Comparison of ENCODE assay signal across 28 cellular contexts in the genomic region with DNA sequence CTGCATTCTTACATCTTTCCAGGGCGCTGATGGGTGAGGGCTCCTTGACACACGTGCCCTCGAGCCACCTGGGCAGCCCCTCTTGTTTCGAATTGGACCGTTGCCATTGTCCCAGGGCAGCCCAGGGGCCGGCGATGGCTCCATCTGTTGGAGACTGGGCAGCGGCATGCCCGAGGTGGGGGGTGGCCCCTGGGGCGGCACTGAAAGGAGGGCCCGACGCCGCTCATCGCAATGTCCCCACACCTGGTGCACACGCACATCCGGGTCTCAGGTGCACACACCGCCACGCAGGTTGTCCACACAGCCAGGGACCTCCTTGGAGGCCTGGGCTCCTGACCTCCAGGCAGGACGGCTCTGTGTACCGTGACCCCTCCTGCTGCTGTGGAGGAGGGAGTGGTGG. TPM values are rescaled to one million over a fixed set of nuclear protein-coding genes. Genes with fewer than 3 reads are reported as not detected.
DNase-seq lines count a peak whose midpoint lies in the region; ATAC-seq, FAIRE-seq and TF ChIP-seq lines count a peak whose summit lies in the region.
"Had no signal": no experiment of that assay in that cellular context is flagged by ENCODE, and none has a peak within 500 bp of the region (broad histone marks: within the 10 kb centered on the region; RNA-seq: fewer than 3 reads in every experiment).

No MANE protein-coding gene starts in this region.

- H2BK120ac ChIP-seq in neuronal stem cell (ENCODE audit: low read depth, low read length), result no peak overlapping the region

- TF ChIP-seq CTCF in Caco-2 (IDR thresholded peaks at IDR 0.05; ENCODE audit: insufficient read depth in 1 of 2, low read depth in 1 of 2, low read length in 1 of 2, severe bottlenecking in 1 of 2, unreplicated experiment in 1 of 2) (no peak), endothelial cell (IDR thresholded peaks at IDR 0.05; ENCODE audit: unreplicated experiment) (no peak), breast epithelium (IDR thresholded peaks at IDR 0.05) (no peak)

- H2AK5ac ChIP-seq in neuronal stem cell (ENCODE audit: low read depth, low read length), result peak overlapping the region; percentile 73

- H3K27ac Mint-ChIP-seq in Caco-2 (ENCODE audit: unreplicated experiment), result peak overlapping the region; percentile 86
- H3K27ac Mint-ChIP-seq in endothelial cell (ENCODE audit: unreplicated experiment), result no peak overlapping the region
- H3K27ac Mint-ChIP-seq: CD14-positive monocyte; CD4-positive, alpha-beta T cell; CD8-positive, alpha-beta memory T cell had no signal

- H3K4me1 Mint-ChIP-seq in Caco-2 (ENCODE audit: low read depth, unreplicated experiment) (peaks cover 13% of the 10 kb centered on the region), endothelial cell (ENCODE audit: unreplicated experiment) (no peaks in the 10 kb centered on the region)
- H3K4me1 Mint-ChIP-seq: CD14-positive monocyte; CD8-positive, alpha-beta memory T cell had no signal

- no peak overlapping the region for H3K4me2 ChIP-seq in neuronal stem cell (ENCODE audit: insufficient read depth, low read length, poor library complexity, severe bottlenecking)
- H3K4me2 ChIP-seq: A549 had no signal

- BruUV-seq in Caco-2 (replicated peaks; lab: Mats Ljungman, UMichigan), result no TSS peak

- H2BK12ac ChIP-seq in neuronal stem cell (ENCODE audit: low read length), result peak overlapping the region; percentile 46

- H3K79me1 ChIP-seq in neuronal stem cell (ENCODE audit: low read depth, low read length), result no peaks in the 10 kb centered on the region

- POLR2A ChIA-PET in Caco-2 (lab: Charles Lee), result no interaction called here

- DNase-seq in Caco-2 (no peak), HTR-8/SVneo (ENCODE audit: insufficient read length, low spot score) (no peak), endothelial cell (ENCODE audit: low spot score) (no peak), neuronal stem cell (ENCODE audit: low spot score) (no peak), putamen (ENCODE audit: low spot score) (no peak), breast epithelium (ENCODE audit: low spot score in 2 of 2) (no peak)
- DNase-seq in stimulated activated CD4-positive, alpha-beta T cell treated with anti-CD3 and anti-CD28 coated beads, Interleukin-4, amount 100 ng/mL, for 24 hours, result no peak
- DNase-seq: 8988T; ACHN; AML-193; BE2C; Calu3; CD4-positive, alpha-beta T cell; CD8-positive, alpha-beta memory T cell; DMS53; DMS79 treated with DMSO at 0.1 percent for 48 hours; GF-D8; GOT3 had no signal

- no peak for ATAC-seq in GM21737 (IDR thresholded peaks at IDR 0.05; ENCODE audit: unreplicated experiment)
- ATAC-seq: A549, HCT116 had no signal

- H3K36me3 Mint-ChIP-seq in Caco-2 (ENCODE audit: insufficient read depth, unreplicated experiment) (no peaks in the 10 kb centered on the region), endothelial cell (ENCODE audit: low read depth, unreplicated experiment) (no peaks in the 10 kb centered on the region)
- H3K36me3 Mint-ChIP-seq: CD14-positive monocyte; CD8-positive, alpha-beta memory T cell had no signal

- no peak overlapping the region for H2AFZ ChIP-seq in neuronal stem cell (ENCODE audit: low read length)

- CTCF ChIA-PET in Caco-2 (lab: Charles Lee), result interaction anchor here (1.0 kb wide), 1 partner anchor 166 kb away, joined by 5 read pairs; no protein-coding TSS in a partner anchor

- H3K9ac ChIP-seq in neuronal stem cell (ENCODE audit: low read depth, low read length, poor library complexity), result no peak overlapping the region
- H3K9ac ChIP-seq: BLaER1 treated with 17β-estradiol and CSF1 and Interleukin-3, amounts not matched to agents 10 nM and 100 nM had no signal

- H3K9me3 ChIP-seq in Caco-2, result no peaks in the 10 kb centered on the region
- H3K9me3 ChIP-seq in neuronal stem cell (replicated peaks in 1 of 2; ENCODE audit: control insufficient read depth in 2 of 2, insufficient read depth in 1 of 2, low read depth in 1 of 2, low read length in 2 of 2), result no peaks in the 10 kb centered on the region
- no peaks in the 10 kb centered on the region for H3K9me3 ChIP-seq in breast epithelium
- H3K9me3 ChIP-seq: A549; BE2C; BLaER1 treated with 17β-estradiol and CSF1 and Interleukin-3, amounts not matched to agents 10 nM and 100 nM had no signal

- no peak overlapping the region for H2BK5ac ChIP-seq in neuronal stem cell (ENCODE audit: low read length)

- H3K27ac ChIP-seq in neuronal stem cell (replicated peaks; ENCODE audit: low read length) (no peak overlapping the region), breast epithelium (no peak overlapping the region)
- H3K27ac ChIP-seq: A549; BLaER1 treated with 17β-estradiol and CSF1 and Interleukin-3, amounts not matched to agents 10 nM and 100 nM had no signal

- H3K27me3 ChIP-seq in Caco-2 (replicated peaks; ENCODE audit: control insufficient read depth, insufficient read depth, low read length), result no peaks in the 10 kb centered on the region
- H3K27me3 ChIP-seq in neuronal stem cell (ENCODE audit: control insufficient read depth in 3 of 3, insufficient read depth in 3 of 3, low read depth in 1 of 3, low read length in 3 of 3), result peaks cover 0 to 84% (median 0%) of the 10 kb centered on the region in 3 experiments
- peaks cover 3 to 56% of the 10 kb centered on the region in 2 donors for H3K27me3 ChIP-seq in breast epithelium
- H3K27me3 ChIP-seq: BE2C had no signal

- no CpG with 5 or more reads among the region's 20 CpGs for WGBS in neuronal stem cell (ENCODE audit: extremely low coverage in 2 of 2, insufficient read length in 2 of 2, insufficient replicate concordance in 1 of 2), 2 donors

- H3K23ac ChIP-seq in neuronal stem cell (ENCODE audit: low read depth, low read length, poor library complexity), result peak overlapping the region; percentile 65

- no peak overlapping the region for H4K8ac ChIP-seq in neuronal stem cell (ENCODE audit: low read depth, low read length)

- no peak overlapping the region for H3K4me3 Mint-ChIP-seq in Caco-2 (ENCODE audit: unreplicated experiment)
- peak overlapping the region; percentile 56 for H3K4me3 Mint-ChIP-seq in endothelial cell (ENCODE audit: unreplicated experiment)
- H3K4me3 Mint-ChIP-seq: CD14-positive monocyte; CD4-positive, alpha-beta T cell; CD8-positive, alpha-beta memory T cell had no signal

- no peak for TF ChIP-seq POLR2A in breast epithelium (IDR thresholded peaks at IDR 0.05)

- intact Hi-C loops in Caco-2 (cut with micrococcal nuclease; ENCODE audit: unreplicated experiment), result no loop called here
- intact Hi-C loops in breast epithelium (cut with DNase I; ENCODE audit: low total_unique reads), result no loop called here

- H3K18ac ChIP-seq in neuronal stem cell (ENCODE audit: low read length), result peak overlapping the region; percentile 70

- peaks cover 32% of the 10 kb centered on the region for H3K4me1 ChIP-seq in Caco-2
- H3K4me1 ChIP-seq in neuronal stem cell (ENCODE audit: control insufficient read depth in 2 of 2, insufficient read depth in 1 of 2, low read depth in 1 of 2, low read length in 2 of 2), result peaks cover 0 to 6% of the 10 kb centered on the region in 2 donors
- H3K4me1 ChIP-seq in breast epithelium, result no peaks in the 10 kb centered on the region
- H3K4me1 ChIP-seq: A549, BE2C had no signal

- no peaks in the 10 kb centered on the region for H3K9me3 Mint-ChIP-seq in Caco-2 (ENCODE audit: unreplicated experiment)
- H3K9me3 Mint-ChIP-seq in endothelial cell (ENCODE audit: unreplicated experiment), result no peaks in the 10 kb centered on the region
- H3K9me3 Mint-ChIP-seq: CD14-positive monocyte; CD4-positive, alpha-beta T cell; CD8-positive, alpha-beta memory T cell had no signal

- H3K14ac ChIP-seq in neuronal stem cell (ENCODE audit: low read length), result no peak overlapping the region

- H3K27me3 Mint-ChIP-seq in Caco-2 (ENCODE audit: insufficient read depth, unreplicated experiment), result no peaks in the 10 kb centered on the region
- H3K27me3 Mint-ChIP-seq in endothelial cell (ENCODE audit: unreplicated experiment), result peaks cover 9% of the 10 kb centered on the region

- H2BK15ac ChIP-seq in neuronal stem cell (ENCODE audit: low read length), result peak overlapping the region; percentile 69

- no peak overlapping the region for H4K91ac ChIP-seq in neuronal stem cell (ENCODE audit: low read depth, low read length, poor library complexity)

- no peak overlapping the region for H3K4me3 ChIP-seq in Caco-2 (ENCODE audit: low read depth, low read length)
- H3K4me3 ChIP-seq in neuronal stem cell (ENCODE audit: low read length in 2 of 2), result no peak overlapping the region
- no peak overlapping the region for H3K4me3 ChIP-seq in breast epithelium
- H3K4me3 ChIP-seq: A549; BLaER1 treated with 17β-estradiol and CSF1 and Interleukin-3, amounts not matched to agents 10 nM and 100 nM had no signal

- no peaks in the 10 kb centered on the region for H3K36me3 ChIP-seq in Caco-2 (ENCODE audit: control insufficient read depth, insufficient read depth, low read length)
- no peaks in the 10 kb centered on the region for H3K36me3 ChIP-seq in neuronal stem cell (replicated peaks in 1 of 2; ENCODE audit: control insufficient read depth in 2 of 2, insufficient read depth in 2 of 2, low read length in 2 of 2)
- no peaks in the 10 kb centered on the region for H3K36me3 ChIP-seq in breast epithelium
- H3K36me3 ChIP-seq: BE2C; BLaER1 treated with 17β-estradiol and CSF1 and Interleukin-3, amounts not matched to agents 10 nM and 100 nM had no signal

- no peak overlapping the region for H3K4ac ChIP-seq in neuronal stem cell (ENCODE audit: low read length)

- peak; percentile 79 for FAIRE-seq in HTR-8/SVneo (lab: Jason Lieb, UNC)
- FAIRE-seq: A549, GM12891, GM18507 had no signal

RNA-seq across cellular contexts. Expression of a gene that starts 18.0 kb away (rescaled TPM):
- 0.12 and 0.25 TPM in 2 replicates for total RNA-seq in Caco-2 (2022)
- not detected for total RNA-seq in endothelial cell (ENCODE audit: unreplicated experiment)
- polyA plus RNA-seq in neuronal stem cell (2013, experiment 1 of 2), result 0.08 TPM
- polyA plus RNA-seq in neuronal stem cell (2013, experiment 2 of 2), result 0.11 TPM
- under 1 TPM in 1 of 3 donors, not detected in 2; 0.73 TPM for total RNA-seq in breast epithelium
- total RNA-seq: Calu3; CD4-positive, alpha-beta T cell; CD8-positive, alpha-beta memory T cell; Daoy had no signal
- polyA plus RNA-seq: CD14-positive monocyte; CD8-positive, alpha-beta memory T cell had no signal

RNA-seq across cellular contexts. Expression of a gene that starts 30.5 kb away (rescaled TPM):
- total RNA-seq in Caco-2 (2022), result 39.2 and 40.5 TPM in 2 replicates
- total RNA-seq in endothelial cell (ENCODE audit: unreplicated experiment), result 0.10 TPM
- not detected for polyA plus RNA-seq in neuronal stem cell (2013, experiment 1 of 2)
- polyA plus RNA-seq in neuronal stem cell (2013, experiment 2 of 2), result not detected
- total RNA-seq in breast epithelium, result 1 to 10 TPM in 2 of 3 donors, not detected in 1; 2.0 to 4.0 TPM
- total RNA-seq: CD4-positive, alpha-beta T cell; CD8-positive, alpha-beta memory T cell; Daoy; G401; H7 had no signal
- polyA plus RNA-seq: A549; CD14-positive monocyte; CD8-positive, alpha-beta memory T cell had no signal

RNA-seq across cellular contexts. Expression of a gene that starts 50.7 kb away (rescaled TPM):
- total RNA-seq in Caco-2 (2022) (30.7 and 36.4 TPM in 2 replicates), endothelial cell (ENCODE audit: unreplicated experiment) (9.3 TPM), breast epithelium (1 to 10 TPM; 1.8 to 3.2 (median 2.9) TPM)
- 15.0 TPM for polyA plus RNA-seq in neuronal stem cell (2013, experiment 1 of 2)
- 14.9 TPM for polyA plus RNA-seq in neuronal stem cell (2013, experiment 2 of 2)
